ENCODE assay signal across 8 cellular contexts in the genomic region with DNA sequence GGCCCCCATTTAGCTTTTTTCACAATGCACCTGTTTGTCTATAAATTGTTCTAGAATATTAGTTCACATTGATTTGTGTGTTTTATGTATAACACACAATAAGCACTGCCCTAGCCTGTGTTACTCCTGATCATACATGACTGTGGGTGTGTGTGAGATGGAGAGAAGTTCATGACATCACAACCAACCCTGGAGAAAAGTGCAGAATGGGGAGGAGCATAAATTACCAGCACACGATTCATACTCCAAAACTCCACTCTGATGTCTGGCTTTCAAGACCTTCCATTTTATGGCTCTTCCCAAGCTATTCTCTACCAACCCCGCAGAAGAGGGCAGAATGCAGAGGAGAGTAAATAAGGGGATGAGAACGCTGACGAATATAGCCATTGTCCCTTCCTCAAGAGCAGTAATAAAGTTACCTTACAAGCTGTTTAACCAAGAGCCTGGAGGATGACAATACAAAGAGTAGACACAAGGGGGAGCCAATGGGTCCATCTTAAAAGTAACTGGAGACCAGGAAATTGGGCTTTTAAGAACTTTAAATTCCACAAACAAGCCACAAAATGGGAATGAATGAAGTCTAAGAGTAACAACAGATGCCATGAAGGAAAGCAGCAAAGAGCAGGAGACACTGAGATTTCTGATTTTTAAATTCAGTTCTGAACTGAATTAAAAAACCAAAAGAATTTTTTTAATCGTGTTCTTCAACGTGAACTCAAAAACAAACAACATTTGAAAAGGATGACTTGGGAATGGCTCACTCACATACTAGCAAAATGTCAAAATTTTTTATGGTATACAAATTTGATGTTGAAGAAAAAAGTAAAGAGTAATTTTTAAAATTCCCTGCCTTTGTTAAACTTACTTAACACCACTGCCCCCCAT.
DNase-seq lines count a peak whose midpoint lies in the region; ATAC-seq and TF ChIP-seq lines count a peak whose summit lies in the region.

No MANE protein-coding gene starts in this region.

- H3K4me3 ChIP-seq in heart left ventricle (no peak overlapping the region), OCI-LY3 (ENCODE audit: low read length) (peak overlapping the region; percentile 52), lung (no peak overlapping the region)

- H3K27ac Mint-ChIP-seq in effector memory CD8-positive, alpha-beta T cell, result no peak overlapping the region

- no peaks in the 10 kb centered on the region for H3K79me2 ChIP-seq in OCI-LY3 (ENCODE audit: low read length)

- H3K4me3 Mint-ChIP-seq in effector memory CD8-positive, alpha-beta T cell, result no peak overlapping the region

- no peaks in the 10 kb centered on the region for H4K20me1 ChIP-seq in OCI-LY3 (ENCODE audit: insufficient read depth, low read length)

- peak overlapping the region; percentile 86 for H2AFZ ChIP-seq in OCI-LY3 (ENCODE audit: low read depth, low read length)

- H3K27ac ChIP-seq in heart left ventricle, result no peak overlapping the region
- H3K27ac ChIP-seq in OCI-LY3 (ENCODE audit: low read length), result no peak overlapping the region
- no peak overlapping the region for H3K27ac ChIP-seq in lung (ENCODE audit: low read depth in 1 of 2, low read length in 1 of 2)

- TF ChIP-seq CTCF in heart left ventricle (IDR thresholded peaks at IDR 0.05) (peak; percentile 56 to 78 (median 70)), OCI-LY3 (IDR thresholded peaks at IDR 0.05; ENCODE audit: low read depth, low read length) (peak; percentile 54), lung (IDR thresholded peaks at IDR 0.05; ENCODE audit: control extremely low read depth, extremely low read depth) (peak; percentile 40)

- H3K27me3 Mint-ChIP-seq in effector memory CD8-positive, alpha-beta T cell, result peaks cover 7 to 12% of the 10 kb centered on the region in 2 donors

- ATAC-seq in heart left ventricle (peak in 1 of 4 donors; percentile 17), HG03442 (IDR thresholded peaks at IDR 0.05; ENCODE audit: unreplicated experiment) (peak; percentile 63), lung (ENCODE audit: insufficient read depth, low FRiP score) (no peak), HG02840 (IDR thresholded peaks at IDR 0.05; ENCODE audit: low FRiP score, unreplicated experiment) (no peak)
- ATAC-seq in effector memory CD8-positive, alpha-beta T cell (replicated peaks), result no peak

- peak overlapping the region; percentile 48 for H3K4me2 ChIP-seq in OCI-LY3 (ENCODE audit: low read length)

- no peaks in the 10 kb centered on the region for H3K9me3 Mint-ChIP-seq in effector memory CD8-positive, alpha-beta T cell

- H3K9ac ChIP-seq in OCI-LY3 (ENCODE audit: low read length), result no peak overlapping the region

- intact Hi-C loops in heart left ventricle (cut with DNase I) (loop anchor here in 3 of 10 donors (5.0 to 10.0 kb wide), 3 partner anchors 157 to 309 kb away; no protein-coding TSS in a partner anchor), cardiac septum (cut with DNase I) (no loop called here)

- H3K36me3 ChIP-seq in heart left ventricle (no peaks in the 10 kb centered on the region), OCI-LY3 (replicated peaks; ENCODE audit: low read depth, low read length) (no peaks in the 10 kb centered on the region), lung (ENCODE audit: control insufficient read depth in 2 of 2, insufficient read depth in 2 of 2, low read length in 2 of 2) (no peaks in the 10 kb centered on the region)

- H3K27me3 ChIP-seq in heart left ventricle, result no peaks in the 10 kb centered on the region
- no peaks in the 10 kb centered on the region for H3K27me3 ChIP-seq in OCI-LY3 (ENCODE audit: low read depth, low read length)
- no peaks in the 10 kb centered on the region for H3K27me3 ChIP-seq in lung (ENCODE audit: control insufficient read depth, insufficient read depth)

- H3K36me3 Mint-ChIP-seq in effector memory CD8-positive, alpha-beta T cell (ENCODE audit: insufficient read depth), result no peaks in the 10 kb centered on the region

- DNase-seq in heart left ventricle (no peak), cardiac septum (ENCODE audit: low spot score) (no peak), cerebellar cortex (ENCODE audit: low spot score) (peak; percentile 54), lung (ENCODE audit: low spot score) (no peak)
- no peak for DNase-seq in effector memory CD8-positive, alpha-beta T cell

- TF ChIP-seq POLR2A in heart left ventricle (IDR thresholded peaks at IDR 0.05), result no peak

- H3K4me1 ChIP-seq in heart left ventricle, result peaks cover 0 to 24% (median 12%) of the 10 kb centered on the region in 12 donors
- no peaks in the 10 kb centered on the region for H3K4me1 ChIP-seq in OCI-LY3 (ENCODE audit: low read length)
- peaks cover 4 to 7% of the 10 kb centered on the region in 2 donors for H3K4me1 ChIP-seq in lung (ENCODE audit: control insufficient read depth in 2 of 2, insufficient read depth in 2 of 2, low read length in 2 of 2)

- WGBS in heart left ventricle, 4 donors, result 47 to 56% (median 48%) methylated on average over 6 of the region's 6 CpGs
- 49 to 52% methylated on average over 6 of the region's 6 CpGs for WGBS in lung, 2 donors

- no peaks in the 10 kb centered on the region for H3K4me1 Mint-ChIP-seq in effector memory CD8-positive, alpha-beta T cell (ENCODE audit: low read depth in 2 of 2)

- no peaks in the 10 kb centered on the region for H3K9me3 ChIP-seq in heart left ventricle
- H3K9me3 ChIP-seq in OCI-LY3 (ENCODE audit: insufficient read depth, low read length), result no peaks in the 10 kb centered on the region
- H3K9me3 ChIP-seq in lung (ENCODE audit: control insufficient read depth in 2 of 2, insufficient read depth in 1 of 2, low read length in 1 of 2), result no peaks in the 10 kb centered on the region
